2 cellular contexts compared by ENCODE assay signal in genomic region chr12:52055781-52056711, GRCh38.
TF ChIP-seq lines count a peak whose summit lies in the region.

No MANE protein-coding gene starts in this region.

TF ChIP-seq in A549, 52 proteins besides CTCF, POLR2A, EP300 and RAD21:
- peak; percentile 77 for TF ChIP-seq TP53 (CRISPR knock-in tag; IDR thresholded peaks at IDR 0.05)
- TF ChIP-seq ZNF302 (CRISPR knock-in tag; IDR thresholded peaks at IDR 0.05) = no peak
- TF ChIP-seq TFCP2L1 (CRISPR knock-in tag; IDR thresholded peaks at IDR 0.05) = peak; percentile 90
- no peak for TF ChIP-seq HOXB13 (CRISPR knock-in tag; IDR thresholded peaks at IDR 0.05; ENCODE audit: low read depth)
- no peak for TF ChIP-seq BHLHE40 (IDR thresholded peaks at IDR 0.05; ENCODE audit: low read depth, low read length)
- TF ChIP-seq, protein P1, sequence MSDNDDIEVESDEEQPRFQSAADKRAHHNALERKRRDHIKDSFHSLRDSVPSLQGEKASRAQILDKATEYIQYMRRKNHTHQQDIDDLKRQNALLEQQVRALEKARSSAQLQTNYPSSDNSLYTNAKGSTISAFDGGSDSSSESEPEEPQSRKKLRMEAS (IDR thresholded peaks at IDR 0.05) = no peak
- no peak for TF ChIP-seq CHD4 (IDR thresholded peaks at IDR 0.05; ENCODE audit: borderline replicate concordance)
- no peak for TF ChIP-seq HEYL (CRISPR knock-in tag; IDR thresholded peaks at IDR 0.05)
- no peak for TF ChIP-seq USF2 (IDR thresholded peaks at IDR 0.05)
- TF ChIP-seq HOXB5 (CRISPR knock-in tag; IDR thresholded peaks at IDR 0.05) = no peak; the same call in 1 of the 2 replicates
- TF ChIP-seq HOXA7 (CRISPR knock-in tag; IDR thresholded peaks at IDR 0.05) = peak; percentile 92
- TF ChIP-seq ZC3H11A (IDR thresholded peaks at IDR 0.05) = no peak
- TF ChIP-seq, protein P2, sequence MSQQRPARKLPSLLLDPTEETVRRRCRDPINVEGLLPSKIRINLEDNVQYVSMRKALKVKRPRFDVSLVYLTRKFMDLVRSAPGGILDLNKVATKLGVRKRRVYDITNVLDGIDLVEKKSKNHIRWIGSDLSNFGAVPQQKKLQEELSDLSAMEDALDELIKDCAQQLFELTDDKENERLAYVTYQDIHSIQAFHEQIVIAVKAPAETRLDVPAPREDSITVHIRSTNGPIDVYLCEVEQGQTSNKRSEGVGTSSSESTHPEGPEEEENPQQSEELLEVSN (IDR thresholded peaks at IDR 0.05; ENCODE audit: borderline replicate concordance, low read depth) = no peak
- TF ChIP-seq ATOH8 (CRISPR knock-in tag; IDR thresholded peaks at IDR 0.05; ENCODE audit: low read depth) = no peak
- TF ChIP-seq PHF8 (IDR thresholded peaks at IDR 0.05; ENCODE audit: borderline replicate concordance, low read depth) = no peak
- peak; percentile 58; the same call in 1 of the 2 replicates for TF ChIP-seq RARB (CRISPR knock-in tag; IDR thresholded peaks at IDR 0.05)
- TF ChIP-seq HDAC2 (IDR thresholded peaks at IDR 0.05) = no peak
- TF ChIP-seq, protein P3, sequence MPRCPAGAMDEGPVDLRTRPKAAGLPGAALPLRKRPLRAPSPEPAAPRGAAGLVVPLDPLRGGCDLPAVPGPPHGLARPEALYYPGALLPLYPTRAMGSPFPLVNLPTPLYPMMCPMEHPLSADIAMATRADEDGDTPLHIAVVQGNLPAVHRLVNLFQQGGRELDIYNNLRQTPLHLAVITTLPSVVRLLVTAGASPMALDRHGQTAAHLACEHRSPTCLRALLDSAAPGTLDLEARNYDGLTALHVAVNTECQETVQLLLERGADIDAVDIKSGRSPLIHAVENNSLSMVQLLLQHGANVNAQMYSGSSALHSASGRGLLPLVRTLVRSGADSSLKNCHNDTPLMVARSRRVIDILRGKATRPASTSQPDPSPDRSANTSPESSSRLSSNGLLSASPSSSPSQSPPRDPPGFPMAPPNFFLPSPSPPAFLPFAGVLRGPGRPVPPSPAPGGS (IDR thresholded peaks at IDR 0.05) = no peak
- peak; percentile 77 for TF ChIP-seq FOSB (CRISPR knock-in tag; IDR thresholded peaks at IDR 0.05)
- peak; percentile 60 for TF ChIP-seq POLR2AphosphoS2 (conservative IDR thresholded peaks at IDR 0.05; ENCODE audit: low read length)
- TF ChIP-seq CEBPB (IDR thresholded peaks at IDR 0.05) = no peak
- TF ChIP-seq FOXS1 (CRISPR knock-in tag; IDR thresholded peaks at IDR 0.05) = no peak
- no peak for TF ChIP-seq NR3C1 (IDR thresholded peaks at IDR 0.05)

TF ChIP-seq in GM23338, 12 proteins besides CTCF, POLR2A, EP300 and RAD21:
- TF ChIP-seq EZH2phosphoT487 (IDR thresholded peaks at IDR 0.05; ENCODE audit: unreplicated experiment) (no peak), ETS1 (IDR thresholded peaks at IDR 0.05) (no peak), ZNF331 (CRISPR knock-in tag; IDR thresholded peaks at IDR 0.05; ENCODE audit: low read depth) (no peak), ZNF462 (CRISPR knock-in tag; IDR thresholded peaks at IDR 0.05) (no peak), POLR2AphosphoS5 (IDR thresholded peaks at IDR 0.05; ENCODE audit: low read depth) (no peak), CREB1 (CRISPR knock-in tag; IDR thresholded peaks at IDR 0.05; ENCODE audit: low read depth) (no peak), JUNB (IDR thresholded peaks at IDR 0.05; ENCODE audit: unreplicated experiment) (no peak), NANOG (IDR thresholded peaks at IDR 0.05; ENCODE audit: borderline replicate concordance) (no peak)
